13 cellular contexts compared by ENCODE assay signal in genomic region chr7:38744746-38745145, GRCh38.
DNase-seq lines count a peak whose midpoint lies in the region; ATAC-seq and TF ChIP-seq lines count a peak whose summit lies in the region.
"Had no signal": no experiment of that assay in that cellular context is flagged by ENCODE, and none has a peak within 500 bp of the region (broad histone marks: within the 10 kb centered on the region; RNA-seq: fewer than 3 reads in every experiment).

No MANE protein-coding gene starts in this region.

- no peaks in the 10 kb centered on the region for H3K4me1 Mint-ChIP-seq in activated T-helper 17 cell treated with anti-CD3 and anti-CD28 coated beads, Interleukin-2, amount 50 U/mL, for 72 hours
- H3K4me1 Mint-ChIP-seq in type B pancreatic cell (ENCODE audit: unreplicated experiment), result no peaks in the 10 kb centered on the region
- no peaks in the 10 kb centered on the region for H3K4me1 Mint-ChIP-seq in naive thymus-derived CD8-positive, alpha-beta T cell
- H3K4me1 Mint-ChIP-seq: activated CD4-positive, alpha-beta T cell treated with anti-CD3 and anti-CD28 coated beads, Interleukin-2, amount 10 ng/mL, durations not matched to agents 7 days and 5 days had no signal

- no peak overlapping the region for H3K4me3 Mint-ChIP-seq in activated T-helper 17 cell treated with anti-CD3 and anti-CD28 coated beads, Interleukin-2, amount 50 U/mL, for 72 hours
- H3K4me3 Mint-ChIP-seq in type B pancreatic cell, result no peak overlapping the region
- H3K4me3 Mint-ChIP-seq in naive thymus-derived CD8-positive, alpha-beta T cell, result no peak overlapping the region
- H3K4me3 Mint-ChIP-seq: activated CD4-positive, alpha-beta T cell treated with anti-CD3 and anti-CD28 coated beads, Interleukin-2, amount 10 ng/mL, durations not matched to agents 7 days and 5 days; activated naive CD8-positive, alpha-beta T cell had no signal

- TF ChIP-seq CTCF in type B pancreatic cell (conservative IDR thresholded peaks at IDR 0.05), result no peak

- H3K9me3 Mint-ChIP-seq in activated T-helper 17 cell treated with anti-CD3 and anti-CD28 coated beads, Interleukin-2, amount 50 U/mL, for 72 hours, result no peaks in the 10 kb centered on the region
- H3K9me3 Mint-ChIP-seq in type B pancreatic cell, result no peaks in the 10 kb centered on the region
- no peaks in the 10 kb centered on the region for H3K9me3 Mint-ChIP-seq in naive thymus-derived CD8-positive, alpha-beta T cell
- H3K9me3 Mint-ChIP-seq: activated CD4-positive, alpha-beta T cell treated with anti-CD3 and anti-CD28 coated beads, Interleukin-2, amount 10 ng/mL, durations not matched to agents 7 days and 5 days had no signal

- peak; percentile 62 for ATAC-seq in activated T-helper 17 cell treated with anti-CD3 and anti-CD28 coated beads, Interleukin-2, amount 50 U/mL, for 72 hours (replicated peaks)
- ATAC-seq in naive thymus-derived CD8-positive, alpha-beta T cell, result no peak
- ATAC-seq in GM21423 (IDR thresholded peaks at IDR 0.05; ENCODE audit: unreplicated experiment), result no peak

- H3K27ac Mint-ChIP-seq in activated T-helper 17 cell treated with anti-CD3 and anti-CD28 coated beads, Interleukin-2, amount 50 U/mL, for 72 hours, result no peak overlapping the region
- H3K27ac Mint-ChIP-seq in type B pancreatic cell, result no peak overlapping the region
- peak overlapping the region in 1 of 10 donors; percentile 31 for H3K27ac Mint-ChIP-seq in naive thymus-derived CD8-positive, alpha-beta T cell
- H3K27ac Mint-ChIP-seq: activated CD4-positive, alpha-beta T cell treated with anti-CD3 and anti-CD28 coated beads, Interleukin-2, amount 10 ng/mL, durations not matched to agents 7 days and 5 days; activated naive CD8-positive, alpha-beta T cell had no signal

- peaks cover 78% of the 10 kb centered on the region for H3K36me3 Mint-ChIP-seq in activated T-helper 17 cell treated with anti-CD3 and anti-CD28 coated beads, Interleukin-2, amount 50 U/mL, for 72 hours (ENCODE audit: low read depth)
- H3K36me3 Mint-ChIP-seq in type B pancreatic cell, result peaks cover 43% of the 10 kb centered on the region
- peaks cover 11 to 84% (median 46%) of the 10 kb centered on the region in 3 donors for H3K36me3 Mint-ChIP-seq in naive thymus-derived CD8-positive, alpha-beta T cell

- POLR2A ChIA-PET in naive thymus-derived CD8-positive, alpha-beta T cell (lab: Charles Lee), result no interaction called here

- DNase-seq in AG08395 (ENCODE audit: low spot score) (peak; percentile 49), HCEC 1CT (peak; percentile 71), inferior parietal cortex (ENCODE audit: extremely low spot score) (peak; percentile 30), type B pancreatic cell (ENCODE audit: extremely low spot score, unreplicated experiment) (no peak), iPS-NIHi11 (ENCODE audit: low spot score) (no peak)
- no peak for DNase-seq in naive thymus-derived CD8-positive, alpha-beta T cell
- DNase-seq: activated CD4-positive, alpha-beta T cell treated with anti-CD3 and anti-CD28 coated beads, Interleukin-2, amount 10 ng/mL, durations not matched to agents 7 days and 5 days; KBM-7; NCI-H2081; stimulated activated naive CD4-positive, alpha-beta T cell treated with Interleukin-2 at 50 U/mL for 16 hours had no signal

- no peaks in the 10 kb centered on the region for H3K27me3 Mint-ChIP-seq in activated T-helper 17 cell treated with anti-CD3 and anti-CD28 coated beads, Interleukin-2, amount 50 U/mL, for 72 hours
- no peaks in the 10 kb centered on the region for H3K27me3 Mint-ChIP-seq in type B pancreatic cell
- H3K27me3 Mint-ChIP-seq in naive thymus-derived CD8-positive, alpha-beta T cell, result no peaks in the 10 kb centered on the region
- H3K27me3 Mint-ChIP-seq: activated CD4-positive, alpha-beta T cell treated with anti-CD3 and anti-CD28 coated beads, Interleukin-2, amount 10 ng/mL, durations not matched to agents 7 days and 5 days; activated naive CD8-positive, alpha-beta T cell had no signal

Comparison
In these comparisons a context has a peak if more than half of its experiments do, and no peak if none do; other contexts are left out.
1. DNase-seq: peak in AG08395 (single experiment), HCEC 1CT (single experiment) and inferior parietal cortex (single experiment); none in type B pancreatic cell (single experiment), naive thymus-derived CD8-positive, alpha-beta T cell (0 of 10) and iPS-NIHi11 (single experiment).